1 cellular context compared by ENCODE assay signal in genomic region chr2:26982102-26982742, GRCh38.
TF ChIP-seq lines count a peak whose summit lies in the region.

No MANE protein-coding gene starts in this region.

TF ChIP-seq in HepG2, 621 proteins besides CTCF, POLR2A, EP300 and RAD21 (continued from another document and continues in another):
- TF ChIP-seq, protein P1, sequence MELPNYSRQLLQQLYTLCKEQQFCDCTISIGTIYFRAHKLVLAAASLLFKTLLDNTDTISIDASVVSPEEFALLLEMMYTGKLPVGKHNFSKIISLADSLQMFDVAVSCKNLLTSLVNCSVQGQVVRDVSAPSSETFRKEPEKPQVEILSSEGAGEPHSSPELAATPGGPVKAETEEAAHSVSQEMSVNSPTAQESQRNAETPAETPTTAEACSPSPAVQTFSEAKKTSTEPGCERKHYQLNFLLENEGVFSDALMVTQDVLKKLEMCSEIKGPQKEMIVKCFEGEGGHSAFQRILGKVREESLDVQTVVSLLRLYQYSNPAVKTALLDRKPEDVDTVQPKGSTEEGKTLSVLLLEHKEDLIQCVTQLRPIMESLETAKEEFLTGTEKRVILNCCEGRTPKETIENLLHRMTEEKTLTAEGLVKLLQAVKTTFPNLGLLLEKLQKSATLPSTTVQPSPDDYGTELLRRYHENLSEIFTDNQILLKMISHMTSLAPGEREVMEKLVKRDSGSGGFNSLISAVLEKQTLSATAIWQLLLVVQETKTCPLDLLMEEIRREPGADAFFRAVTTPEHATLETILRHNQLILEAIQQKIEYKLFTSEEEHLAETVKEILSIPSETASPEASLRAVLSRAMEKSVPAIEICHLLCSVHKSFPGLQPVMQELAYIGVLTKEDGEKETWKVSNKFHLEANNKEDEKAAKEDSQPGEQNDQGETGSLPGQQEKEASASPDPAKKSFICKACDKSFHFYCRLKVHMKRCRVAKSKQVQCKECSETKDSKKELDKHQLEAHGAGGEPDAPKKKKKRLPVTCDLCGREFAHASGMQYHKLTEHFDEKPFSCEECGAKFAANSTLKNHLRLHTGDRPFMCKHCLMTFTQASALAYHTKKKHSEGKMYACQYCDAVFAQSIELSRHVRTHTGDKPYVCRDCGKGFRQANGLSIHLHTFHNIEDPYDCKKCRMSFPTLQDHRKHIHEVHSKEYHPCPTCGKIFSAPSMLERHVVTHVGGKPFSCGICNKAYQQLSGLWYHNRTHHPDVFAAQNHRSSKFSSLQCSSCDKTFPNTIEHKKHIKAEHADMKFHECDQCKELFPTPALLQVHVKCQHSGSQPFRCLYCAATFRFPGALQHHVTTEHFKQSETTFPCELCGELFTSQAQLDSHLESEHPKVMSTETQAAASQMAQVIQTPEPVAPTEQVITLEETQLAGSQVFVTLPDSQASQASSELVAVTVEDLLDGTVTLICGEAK (IDR thresholded peaks at IDR 0.05): no peak
- TF ChIP-seq, protein P1 (CRISPR knock-in tag; IDR thresholded peaks at IDR 0.05): 0 out of 2 replicates have a peak, but pooled peaks have one; percentile 19
- no peak for TF ChIP-seq PHF20 (CRISPR knock-in tag; IDR thresholded peaks at IDR 0.05)
- TF ChIP-seq NAIF1 (CRISPR knock-in tag; IDR thresholded peaks at IDR 0.05; ENCODE audit: borderline replicate concordance): no peak
- no peak for TF ChIP-seq NCOA5 (CRISPR knock-in tag; IDR thresholded peaks at IDR 0.05)
- TF ChIP-seq NFE2L1 (CRISPR knock-in tag; IDR thresholded peaks at IDR 0.05; ENCODE audit: borderline replicate concordance): no peak
- TF ChIP-seq CSRNP1 (CRISPR knock-in tag; IDR thresholded peaks at IDR 0.05): no peak
- TF ChIP-seq ZNF782 (CRISPR knock-in tag; IDR thresholded peaks at IDR 0.05; ENCODE audit: borderline replicate concordance): no peak
- TF ChIP-seq, protein P2, sequence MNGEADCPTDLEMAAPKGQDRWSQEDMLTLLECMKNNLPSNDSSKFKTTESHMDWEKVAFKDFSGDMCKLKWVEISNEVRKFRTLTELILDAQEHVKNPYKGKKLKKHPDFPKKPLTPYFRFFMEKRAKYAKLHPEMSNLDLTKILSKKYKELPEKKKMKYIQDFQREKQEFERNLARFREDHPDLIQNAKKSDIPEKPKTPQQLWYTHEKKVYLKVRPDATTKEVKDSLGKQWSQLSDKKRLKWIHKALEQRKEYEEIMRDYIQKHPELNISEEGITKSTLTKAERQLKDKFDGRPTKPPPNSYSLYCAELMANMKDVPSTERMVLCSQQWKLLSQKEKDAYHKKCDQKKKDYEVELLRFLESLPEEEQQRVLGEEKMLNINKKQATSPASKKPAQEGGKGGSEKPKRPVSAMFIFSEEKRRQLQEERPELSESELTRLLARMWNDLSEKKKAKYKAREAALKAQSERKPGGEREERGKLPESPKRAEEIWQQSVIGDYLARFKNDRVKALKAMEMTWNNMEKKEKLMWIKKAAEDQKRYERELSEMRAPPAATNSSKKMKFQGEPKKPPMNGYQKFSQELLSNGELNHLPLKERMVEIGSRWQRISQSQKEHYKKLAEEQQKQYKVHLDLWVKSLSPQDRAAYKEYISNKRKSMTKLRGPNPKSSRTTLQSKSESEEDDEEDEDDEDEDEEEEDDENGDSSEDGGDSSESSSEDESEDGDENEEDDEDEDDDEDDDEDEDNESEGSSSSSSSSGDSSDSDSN (CRISPR knock-in tag; IDR thresholded peaks at IDR 0.05): no peak
- TF ChIP-seq ZNF543 (CRISPR knock-in tag; IDR thresholded peaks at IDR 0.05): no peak
- no peak for TF ChIP-seq AGO1 (IDR thresholded peaks at IDR 0.05; ENCODE audit: low read depth, low read length, poor library complexity, severe bottlenecking)
- peak; percentile 56; the same call in 1 of the 2 replicates for TF ChIP-seq ZNF644 (CRISPR knock-in tag; IDR thresholded peaks at IDR 0.05; ENCODE audit: low read depth)
- TF ChIP-seq ZNF24 (IDR thresholded peaks at IDR 0.05): no peak
- peak; percentile 20; the same call in 1 of the 2 replicates for TF ChIP-seq STAG1 (CRISPR knock-in tag; IDR thresholded peaks at IDR 0.05)
- TF ChIP-seq ZSCAN12 (CRISPR knock-in tag; IDR thresholded peaks at IDR 0.05): no peak
- TF ChIP-seq JARID2 (CRISPR knock-in tag; IDR thresholded peaks at IDR 0.05; ENCODE audit: insufficient replicate concordance): no peak
- TF ChIP-seq, protein P3, sequence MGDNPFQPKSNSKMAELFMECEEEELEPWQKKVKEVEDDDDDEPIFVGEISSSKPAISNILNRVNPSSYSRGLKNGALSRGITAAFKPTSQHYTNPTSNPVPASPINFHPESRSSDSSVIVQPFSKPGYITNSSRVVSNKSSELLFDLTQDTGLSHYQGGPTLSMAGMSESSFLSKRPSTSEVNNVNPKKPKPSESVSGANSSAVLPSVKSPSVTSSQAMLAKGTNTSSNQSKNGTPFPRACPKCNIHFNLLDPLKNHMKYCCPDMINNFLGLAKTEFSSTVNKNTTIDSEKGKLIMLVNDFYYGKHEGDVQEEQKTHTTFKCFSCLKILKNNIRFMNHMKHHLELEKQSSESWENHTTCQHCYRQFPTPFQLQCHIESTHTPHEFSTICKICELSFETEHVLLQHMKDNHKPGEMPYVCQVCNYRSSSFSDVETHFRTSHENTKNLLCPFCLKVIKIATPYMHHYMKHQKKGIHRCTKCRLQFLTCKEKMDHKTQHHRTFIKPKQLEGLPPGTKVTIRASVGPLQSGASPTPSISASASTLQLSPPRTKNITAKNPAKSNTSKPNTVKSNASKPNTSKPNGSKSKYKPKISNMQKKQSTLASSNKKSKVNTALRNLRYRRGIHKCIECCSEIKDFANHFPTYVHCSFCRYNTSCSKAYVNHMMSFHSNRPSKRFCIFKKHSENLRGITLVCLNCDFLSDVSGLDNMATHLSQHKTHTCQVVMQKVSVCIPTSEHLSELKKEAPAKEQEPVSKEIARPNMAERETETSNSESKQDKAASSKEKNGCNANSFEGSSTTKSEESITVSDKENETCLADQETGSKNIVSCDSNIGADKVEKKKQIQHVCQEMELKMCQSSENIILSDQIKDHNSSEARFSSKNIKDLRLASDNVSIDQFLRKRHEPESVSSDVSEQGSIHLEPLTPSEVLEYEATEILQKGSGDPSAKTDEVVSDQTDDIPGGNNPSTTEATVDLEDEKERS (CRISPR knock-in tag; IDR thresholded peaks at IDR 0.05): no peak
- TF ChIP-seq HDAC6 (IDR thresholded peaks at IDR 0.05; ENCODE audit: low read depth, low read length): no peak
- TF ChIP-seq ZBTB7B (CRISPR knock-in tag; IDR thresholded peaks at IDR 0.05): 0 out of 2 replicates have a peak, but pooled peaks have one; percentile 40
- no peak for TF ChIP-seq ZNF879 (CRISPR knock-in tag; IDR thresholded peaks at IDR 0.05)
- no peak for TF ChIP-seq MZF1 (CRISPR knock-in tag; IDR thresholded peaks at IDR 0.05; ENCODE audit: borderline replicate concordance)
- TF ChIP-seq PHF8 (CRISPR knock-in tag; IDR thresholded peaks at IDR 0.05): no peak
- no peak for TF ChIP-seq ZNF510 (CRISPR knock-in tag; IDR thresholded peaks at IDR 0.05; ENCODE audit: low read depth)
- TF ChIP-seq SMC3 (IDR thresholded peaks at IDR 0.05; ENCODE audit: low read length): peak; percentile 13; the same call in 1 of the 2 replicates
- no peak for TF ChIP-seq ZNF850 (CRISPR knock-in tag; conservative IDR thresholded peaks at IDR 0.05)
- TF ChIP-seq BHLHE40 (IDR thresholded peaks at IDR 0.05; ENCODE audit: low read length): no peak
- TF ChIP-seq RNF2 (conservative IDR thresholded peaks at IDR 0.05; ENCODE audit: low read depth): no peak
- TF ChIP-seq TBX2 (CRISPR knock-in tag; IDR thresholded peaks at IDR 0.05; ENCODE audit: borderline replicate concordance): no peak; the same call in 1 of the 2 replicates
- 0 out of 2 replicates have a peak, but pooled peaks have one; percentile 29 for TF ChIP-seq MED1 (CRISPR knock-in tag; IDR thresholded peaks at IDR 0.05)
- no peak for TF ChIP-seq CBX1 (IDR thresholded peaks at IDR 0.05; ENCODE audit: low read depth)
- TF ChIP-seq TAF15 (IDR thresholded peaks at IDR 0.05; ENCODE audit: low read depth, low read length, poor library complexity, severe bottlenecking): no peak
- no peak for TF ChIP-seq REXO4 (CRISPR knock-in tag; IDR thresholded peaks at IDR 0.05; ENCODE audit: borderline replicate concordance)
- no peak for TF ChIP-seq BATF2 (CRISPR knock-in tag; IDR thresholded peaks at IDR 0.05)
- no peak for TF ChIP-seq ZNF263 (CRISPR knock-in tag; IDR thresholded peaks at IDR 0.05)
- no peak for TF ChIP-seq HNRNPL (IDR thresholded peaks at IDR 0.05; ENCODE audit: low read depth, low read length)
- TF ChIP-seq ZNF446 (CRISPR knock-in tag; IDR thresholded peaks at IDR 0.05): no peak
- TF ChIP-seq, protein P4, sequence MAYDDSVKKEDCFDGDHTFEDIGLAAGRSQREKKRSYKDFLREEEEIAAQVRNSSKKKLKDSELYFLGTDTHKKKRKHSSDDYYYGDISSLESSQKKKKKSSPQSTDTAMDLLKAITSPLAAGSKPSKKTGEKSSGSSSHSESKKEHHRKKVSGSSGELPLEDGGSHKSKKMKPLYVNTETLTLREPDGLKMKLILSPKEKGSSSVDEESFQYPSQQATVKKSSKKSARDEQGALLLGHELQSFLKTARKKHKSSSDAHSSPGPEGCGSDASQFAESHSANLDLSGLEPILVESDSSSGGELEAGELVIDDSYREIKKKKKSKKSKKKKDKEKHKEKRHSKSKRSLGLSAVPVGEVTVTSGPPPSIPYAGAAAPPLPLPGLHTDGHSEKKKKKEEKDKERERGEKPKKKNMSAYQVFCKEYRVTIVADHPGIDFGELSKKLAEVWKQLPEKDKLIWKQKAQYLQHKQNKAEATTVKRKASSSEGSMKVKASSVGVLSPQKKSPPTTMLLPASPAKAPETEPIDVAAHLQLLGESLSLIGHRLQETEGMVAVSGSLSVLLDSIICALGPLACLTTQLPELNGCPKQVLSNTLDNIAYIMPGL (CRISPR knock-in tag; IDR thresholded peaks at IDR 0.05; ENCODE audit: borderline replicate concordance in 1 of 2, low read depth in 1 of 2): peak in 1 of 2 experiments; percentile 43; a peak in 1 of 4 replicates
- TF ChIP-seq, protein P5, sequence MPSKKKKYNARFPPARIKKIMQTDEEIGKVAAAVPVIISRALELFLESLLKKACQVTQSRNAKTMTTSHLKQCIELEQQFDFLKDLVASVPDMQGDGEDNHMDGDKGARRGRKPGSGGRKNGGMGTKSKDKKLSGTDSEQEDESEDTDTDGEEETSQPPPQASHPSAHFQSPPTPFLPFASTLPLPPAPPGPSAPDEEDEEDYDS (CRISPR knock-in tag; IDR thresholded peaks at IDR 0.05): peak; percentile 49; the same call in 1 of the 2 replicates
- TF ChIP-seq ZNF274 (CRISPR knock-in tag; IDR thresholded peaks at IDR 0.05): no peak
- no peak; the same call in 1 of the 2 replicates for TF ChIP-seq KDM2A (CRISPR knock-in tag; IDR thresholded peaks at IDR 0.05; ENCODE audit: borderline replicate concordance, low read depth)
- TF ChIP-seq, protein P6, sequence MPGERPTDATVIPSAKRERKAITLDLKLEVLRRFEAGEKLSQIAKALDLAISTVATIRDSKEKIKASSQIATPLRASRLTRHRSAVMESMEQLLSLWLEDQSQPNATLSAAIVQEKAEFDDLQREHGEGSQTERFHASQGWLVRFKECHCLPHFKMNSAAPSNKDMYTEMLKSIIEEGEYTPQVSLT (CRISPR knock-in tag; IDR thresholded peaks at IDR 0.05; ENCODE audit: borderline replicate concordance, low read depth): no peak
- TF ChIP-seq HES4 (CRISPR knock-in tag; IDR thresholded peaks at IDR 0.05; ENCODE audit: borderline replicate concordance): no peak
- TF ChIP-seq ZNF761 (CRISPR knock-in tag; conservative IDR thresholded peaks at IDR 0.05): no peak
- no peak for TF ChIP-seq ZNF607 (CRISPR knock-in tag; IDR thresholded peaks at IDR 0.05; ENCODE audit: borderline replicate concordance)
- TF ChIP-seq ZNF841 (CRISPR knock-in tag; IDR thresholded peaks at IDR 0.05; ENCODE audit: borderline replicate concordance): no peak
- no peak for TF ChIP-seq FOXJ3 (CRISPR knock-in tag; IDR thresholded peaks at IDR 0.05; ENCODE audit: borderline replicate concordance)
- no peak for TF ChIP-seq TCF7L2 (IDR thresholded peaks at IDR 0.05; ENCODE audit: low read depth, low read length)
- TF ChIP-seq ZNF678 (CRISPR knock-in tag; IDR thresholded peaks at IDR 0.05): no peak
- TF ChIP-seq SUZ12 (IDR thresholded peaks at IDR 0.05; ENCODE audit: low read depth, low read length): no peak
- TF ChIP-seq ZFP41 (CRISPR knock-in tag; IDR thresholded peaks at IDR 0.05; ENCODE audit: borderline replicate concordance): no peak
